Comparison of ENCODE assay signal across 12 cellular contexts in genomic region chrX:44937606-44938005, GRCh38.
DNase-seq lines count a peak whose midpoint lies in the region; ATAC-seq and TF ChIP-seq lines count a peak whose summit lies in the region.
"Had no signal": no experiment of that assay in that cellular context is flagged by ENCODE, and none has a peak within 500 bp of the region (broad histone marks: within the 10 kb centered on the region; RNA-seq: fewer than 3 reads in every experiment).

No MANE protein-coding gene starts in this region.

- POLR2A ChIA-PET in GM10248 (lab: Yijun Ruan, JAX) = no interaction called here

- peak; percentile 73 for ATAC-seq in GM19467 (IDR thresholded peaks at IDR 0.05; ENCODE audit: unreplicated experiment)
- peak; percentile 83 for ATAC-seq in HG03457 (IDR thresholded peaks at IDR 0.05; ENCODE audit: unreplicated experiment)
- ATAC-seq in SK-N-SH treated with all-trans-retinoic acid at 6 μM for 48 hours = no peak
- ATAC-seq: activated T-cell treated with anti-CD3 and anti-CD28 coated beads, Interleukin-2, amount 50 U/mL, for 4 hours had no signal

- no peak for TF ChIP-seq CTCF in GM10248 (IDR thresholded peaks at IDR 0.05; ENCODE audit: control extremely low read depth, extremely low read depth, low read depth, missing control alignments)

- in situ Hi-C loops in Caki2 (cut with HindIII; ENCODE audit: low pct_unique_long_range_greater_than_20kb, low sequenced_read_pairs) = no loop called here

- peak; percentile 28 for DNase-seq in Caki2 (ENCODE audit: low read depth)
- DNase-seq in midbrain (lab: John Stamatoyannopoulos, UW) = peak; percentile 41
- DNase-seq in NCI-H774 (lab: John Stamatoyannopoulos, UW) = no peak
- DNase-seq in UCSD-AML1 (lab: John Stamatoyannopoulos, UW; ENCODE audit: unreplicated experiment) = no peak
- DNase-seq in GM10248 (ENCODE audit: extremely low spot score) = no peak
- DNase-seq: activated T-cell treated with anti-CD3 and anti-CD28 coated beads, Interleukin-2, amount 50 U/mL, for 4 hours; foreskin fibroblast; GDM1; HCEC 1CT had no signal

- CTCF ChIA-PET in GM10248 (lab: Yijun Ruan, JAX) = interaction anchor here (1.0 to 1.2 kb wide), 2 partner anchors 10 to 85 kb away, joined by 3 to 4 read pairs; no protein-coding TSS in a partner anchor

TF ChIP-seq in SK-N-SH treated with all-trans-retinoic acid at 6 μM for 48 hours, 23 proteins besides CTCF, POLR2A, EP300 and RAD21:
- TF ChIP-seq ZNF70 (CRISPR knock-in tag; IDR thresholded peaks at IDR 0.05) (no peak), TOX (CRISPR knock-in tag; IDR thresholded peaks at IDR 0.05; ENCODE audit: borderline replicate concordance) (no peak), ISL1 (CRISPR knock-in tag; IDR thresholded peaks at IDR 0.05) (no peak), RARB (CRISPR knock-in tag; IDR thresholded peaks at IDR 0.05) (no peak), GLIS3 (CRISPR knock-in tag; IDR thresholded peaks at IDR 0.05) (no peak), BACH2 (CRISPR knock-in tag; IDR thresholded peaks at IDR 0.05; ENCODE audit: borderline replicate concordance) (no peak), TCF4 (CRISPR knock-in tag; IDR thresholded peaks at IDR 0.05; ENCODE audit: borderline replicate concordance) (no peak), ZC3H10 (CRISPR knock-in tag; IDR thresholded peaks at IDR 0.05) (no peak), ZNF8 (CRISPR knock-in tag; IDR thresholded peaks at IDR 0.05) (no peak), PPARA (CRISPR knock-in tag; IDR thresholded peaks at IDR 0.05; ENCODE audit: borderline replicate concordance) (no peak)
- TF ChIP-seq, protein P1, sequence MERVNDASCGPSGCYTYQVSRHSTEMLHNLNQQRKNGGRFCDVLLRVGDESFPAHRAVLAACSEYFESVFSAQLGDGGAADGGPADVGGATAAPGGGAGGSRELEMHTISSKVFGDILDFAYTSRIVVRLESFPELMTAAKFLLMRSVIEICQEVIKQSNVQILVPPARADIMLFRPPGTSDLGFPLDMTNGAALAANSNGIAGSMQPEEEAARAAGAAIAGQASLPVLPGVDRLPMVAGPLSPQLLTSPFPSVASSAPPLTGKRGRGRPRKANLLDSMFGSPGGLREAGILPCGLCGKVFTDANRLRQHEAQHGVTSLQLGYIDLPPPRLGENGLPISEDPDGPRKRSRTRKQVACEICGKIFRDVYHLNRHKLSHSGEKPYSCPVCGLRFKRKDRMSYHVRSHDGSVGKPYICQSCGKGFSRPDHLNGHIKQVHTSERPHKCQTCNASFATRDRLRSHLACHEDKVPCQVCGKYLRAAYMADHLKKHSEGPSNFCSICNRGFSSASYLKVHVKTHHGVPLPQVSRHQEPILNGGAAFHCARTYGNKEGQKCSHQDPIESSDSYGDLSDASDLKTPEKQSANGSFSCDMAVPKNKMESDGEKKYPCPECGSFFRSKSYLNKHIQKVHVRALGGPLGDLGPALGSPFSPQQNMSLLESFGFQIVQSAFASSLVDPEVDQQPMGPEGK (CRISPR knock-in tag; IDR thresholded peaks at IDR 0.05; ENCODE audit: borderline replicate concordance) = no peak
- TF ChIP-seq, protein P2, sequence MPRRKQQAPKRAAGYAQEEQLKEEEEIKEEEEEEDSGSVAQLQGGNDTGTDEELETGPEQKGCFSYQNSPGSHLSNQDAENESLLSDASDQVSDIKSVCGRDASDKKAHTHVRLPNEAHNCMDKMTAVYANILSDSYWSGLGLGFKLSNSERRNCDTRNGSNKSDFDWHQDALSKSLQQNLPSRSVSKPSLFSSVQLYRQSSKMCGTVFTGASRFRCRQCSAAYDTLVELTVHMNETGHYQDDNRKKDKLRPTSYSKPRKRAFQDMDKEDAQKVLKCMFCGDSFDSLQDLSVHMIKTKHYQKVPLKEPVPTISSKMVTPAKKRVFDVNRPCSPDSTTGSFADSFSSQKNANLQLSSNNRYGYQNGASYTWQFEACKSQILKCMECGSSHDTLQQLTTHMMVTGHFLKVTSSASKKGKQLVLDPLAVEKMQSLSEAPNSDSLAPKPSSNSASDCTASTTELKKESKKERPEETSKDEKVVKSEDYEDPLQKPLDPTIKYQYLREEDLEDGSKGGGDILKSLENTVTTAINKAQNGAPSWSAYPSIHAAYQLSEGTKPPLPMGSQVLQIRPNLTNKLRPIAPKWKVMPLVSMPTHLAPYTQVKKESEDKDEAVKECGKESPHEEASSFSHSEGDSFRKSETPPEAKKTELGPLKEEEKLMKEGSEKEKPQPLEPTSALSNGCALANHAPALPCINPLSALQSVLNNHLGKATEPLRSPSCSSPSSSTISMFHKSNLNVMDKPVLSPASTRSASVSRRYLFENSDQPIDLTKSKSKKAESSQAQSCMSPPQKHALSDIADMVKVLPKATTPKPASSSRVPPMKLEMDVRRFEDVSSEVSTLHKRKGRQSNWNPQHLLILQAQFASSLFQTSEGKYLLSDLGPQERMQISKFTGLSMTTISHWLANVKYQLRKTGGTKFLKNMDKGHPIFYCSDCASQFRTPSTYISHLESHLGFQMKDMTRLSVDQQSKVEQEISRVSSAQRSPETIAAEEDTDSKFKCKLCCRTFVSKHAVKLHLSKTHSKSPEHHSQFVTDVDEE (CRISPR knock-in tag; IDR thresholded peaks at IDR 0.05) = no peak

Comparison
In these comparisons a context has a peak if more than half of its experiments do, and no peak if none do; other contexts are left out.
1. DNase-seq: peak in Caki2 (single experiment) and midbrain (single experiment); none in NCI-H774 (single experiment), UCSD-AML1 (single experiment) and GM10248 (single experiment).